In the genomic region with DNA sequence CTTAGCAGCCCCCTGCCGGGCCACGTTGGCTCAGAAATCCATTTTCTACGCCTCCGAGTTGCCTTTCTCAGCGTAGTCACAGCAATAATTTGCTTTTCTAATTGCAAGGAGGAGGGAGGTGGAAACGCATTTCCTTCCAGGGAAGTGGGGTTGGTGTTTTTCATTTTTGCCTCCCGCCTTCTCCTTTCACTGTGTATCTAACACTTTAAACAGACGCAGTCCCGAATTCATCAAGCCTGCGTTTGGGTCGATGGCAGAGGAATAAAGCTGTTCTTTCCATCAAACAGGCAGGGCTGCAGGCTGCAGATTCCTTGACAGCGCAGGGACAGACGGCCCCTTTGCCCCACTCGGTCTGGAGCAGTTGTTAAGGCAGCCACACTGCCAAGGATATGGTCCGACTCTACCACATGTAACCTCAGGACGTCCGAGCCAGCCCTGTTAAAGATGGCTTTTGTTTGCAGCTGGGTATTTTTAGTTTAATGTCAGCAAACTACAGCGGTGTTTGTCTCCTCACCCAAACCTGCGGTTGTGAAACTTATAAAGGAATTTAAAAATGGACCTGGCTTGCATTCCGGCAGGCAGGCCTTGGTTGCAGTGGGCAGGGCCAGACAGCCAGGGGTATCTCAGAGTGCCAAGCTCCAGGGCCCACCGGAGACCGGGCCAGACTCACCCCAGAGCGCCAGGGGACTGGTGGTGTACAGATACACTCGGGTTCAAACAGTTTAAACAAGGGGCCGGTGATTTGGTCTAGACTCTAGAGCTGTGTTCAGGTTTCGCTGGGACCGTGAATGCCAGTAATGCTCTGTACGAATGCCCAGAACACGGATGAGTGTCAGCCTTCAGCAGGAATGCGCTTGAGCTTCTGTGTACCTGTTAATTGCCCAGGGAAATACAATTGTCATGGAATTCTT, we compare ENCODE assay signal across 8 cellular contexts. TPM values are rescaled to one million over a fixed set of nuclear protein-coding genes. Genes with fewer than 3 reads are reported as not detected.
DNase-seq lines count a peak whose midpoint lies in the region; ATAC-seq and TF ChIP-seq lines count a peak whose summit lies in the region.

No MANE protein-coding gene starts in this region.

- H3K36me3 Mint-ChIP-seq in activated naive CD4-positive, alpha-beta T cell treated with anti-CD3 and anti-CD28 coated beads, Interleukin-2, amount 50 U/mL, for 72 hours: peaks cover 15 to 42% of the 10 kb centered on the region in 2 donors

- H3K27me3 ChIP-seq in DOHH2 (ENCODE audit: control insufficient read depth, low read length): peaks cover 24% of the 10 kb centered on the region
- peaks cover 27% of the 10 kb centered on the region for H3K27me3 ChIP-seq in HUES6 (ENCODE audit: control insufficient read depth, insufficient read depth, low read length)
- no peaks in the 10 kb centered on the region for H3K27me3 ChIP-seq in left ventricle myocardium inferior (ENCODE audit: low read depth)

- no peaks in the 10 kb centered on the region for H3K9me2 ChIP-seq in DOHH2 (replicated peaks; ENCODE audit: control insufficient read depth, low read length)

- no peaks in the 10 kb centered on the region for H3K9me3 Mint-ChIP-seq in activated naive CD4-positive, alpha-beta T cell treated with anti-CD3 and anti-CD28 coated beads, Interleukin-2, amount 50 U/mL, for 72 hours

- no peaks in the 10 kb centered on the region for H4K20me1 ChIP-seq in DOHH2 (ENCODE audit: control insufficient read depth, insufficient read depth, low read depth, low read length)

- no peaks in the 10 kb centered on the region; the same call in none of the 2 replicates for H3F3A ChIP-seq in DOHH2 (ENCODE audit: control insufficient read depth, insufficient read depth)

- DNase-seq in activated naive CD4-positive, alpha-beta T cell treated with anti-CD3 and anti-CD28 coated beads, Interleukin-2, amount 50 U/mL, for 72 hours (ENCODE audit: low spot score in 2 of 2): peak in 1 of 2 donors; percentile 30
- DNase-seq in left ventricle myocardium inferior: peak; percentile 20
- DNase-seq in skeletal muscle cell (ENCODE audit: low read depth): peak; percentile 6
- no peak for DNase-seq in activated gamma-delta T cell treated with Interleukin-2 at 50 U/mL for 16 hours

- no peak for ATAC-seq in activated naive CD4-positive, alpha-beta T cell treated with anti-CD3 and anti-CD28 coated beads, Interleukin-2, amount 50 U/mL, for 72 hours
- ATAC-seq in GM21447 (IDR thresholded peaks at IDR 0.05; ENCODE audit: unreplicated experiment) (no peak), HG03565 (IDR thresholded peaks at IDR 0.05; ENCODE audit: unreplicated experiment) (no peak)

- no peak overlapping the region for H3K27ac ChIP-seq in DOHH2 (ENCODE audit: low read depth, low read length)
- H3K27ac ChIP-seq in HUES6 (ENCODE audit: low read depth, low read length): no peak overlapping the region
- H3K27ac ChIP-seq in left ventricle myocardium inferior (replicated peaks): peak overlapping the region; percentile 86

- intact Hi-C loops in left ventricle myocardium inferior (cut with micrococcal nuclease): no loop called here

- peaks cover 65% of the 10 kb centered on the region for H3K4me1 ChIP-seq in DOHH2 (ENCODE audit: control insufficient read depth, low read length)
- peaks cover 27% of the 10 kb centered on the region for H3K4me1 ChIP-seq in HUES6 (ENCODE audit: control insufficient read depth, insufficient read depth, low read length)
- H3K4me1 ChIP-seq in left ventricle myocardium inferior: peaks cover 78% of the 10 kb centered on the region

- H3K9me3 ChIP-seq in DOHH2 (ENCODE audit: control insufficient read depth, insufficient read depth, low read length) (no peaks in the 10 kb centered on the region), HUES6 (ENCODE audit: control insufficient read depth, insufficient read depth, low read depth, low read length) (no peaks in the 10 kb centered on the region), left ventricle myocardium inferior (replicated peaks) (no peaks in the 10 kb centered on the region)

- peaks cover 3% of the 10 kb centered on the region; the same call in 1 of the 2 replicates for H3K36me3 ChIP-seq in DOHH2 (ENCODE audit: control insufficient read depth, low read length)
- H3K36me3 ChIP-seq in HUES6 (ENCODE audit: control insufficient read depth, insufficient read depth, low read length): no peaks in the 10 kb centered on the region
- H3K36me3 ChIP-seq in left ventricle myocardium inferior: no peaks in the 10 kb centered on the region

- peak overlapping the region; percentile 88 for H3K4me3 ChIP-seq in DOHH2 (ENCODE audit: low read length)
- peak overlapping the region; percentile 93 for H3K4me3 ChIP-seq in HUES6 (ENCODE audit: low read depth, low read length)
- peak overlapping the region; percentile 99 for H3K4me3 ChIP-seq in left ventricle myocardium inferior
- peak overlapping the region; percentile 80 for H3K4me3 ChIP-seq in skeletal muscle cell (ENCODE audit: low read depth, low read length)

- peak overlapping the region; percentile 96 for H3K4me2 ChIP-seq in DOHH2 (ENCODE audit: low read length)

- peak overlapping the region; percentile 91 for H3K27ac Mint-ChIP-seq in activated naive CD4-positive, alpha-beta T cell treated with anti-CD3 and anti-CD28 coated beads, Interleukin-2, amount 50 U/mL, for 72 hours

- TF ChIP-seq CTCF in DOHH2 (IDR thresholded peaks at IDR 0.05; ENCODE audit: low read depth, low read length, poor library complexity, severe bottlenecking) (peak; percentile 7), left ventricle myocardium inferior (IDR thresholded peaks at IDR 0.05; ENCODE audit: borderline replicate concordance) (no peak)

- H3K79me2 ChIP-seq in DOHH2 (ENCODE audit: control insufficient read depth, low read length): peaks cover 58% of the 10 kb centered on the region

- peak overlapping the region; percentile 68 for H3K9ac ChIP-seq in HUES6 (ENCODE audit: low read length)

RNA-seq across cellular contexts. Expression of a gene that starts 2.2 kb away (rescaled TPM):
- 10 to 100 TPM; 20.0 to 40.0 TPM for total RNA-seq in activated naive CD4-positive, alpha-beta T cell treated with anti-CD3 and anti-CD28 coated beads, Interleukin-2, amount 50 U/mL, for 72 hours
- total RNA-seq in left ventricle myocardium inferior: 6.0 TPM
